ENCODE assay signal across 15 cellular contexts in the genomic region with DNA sequence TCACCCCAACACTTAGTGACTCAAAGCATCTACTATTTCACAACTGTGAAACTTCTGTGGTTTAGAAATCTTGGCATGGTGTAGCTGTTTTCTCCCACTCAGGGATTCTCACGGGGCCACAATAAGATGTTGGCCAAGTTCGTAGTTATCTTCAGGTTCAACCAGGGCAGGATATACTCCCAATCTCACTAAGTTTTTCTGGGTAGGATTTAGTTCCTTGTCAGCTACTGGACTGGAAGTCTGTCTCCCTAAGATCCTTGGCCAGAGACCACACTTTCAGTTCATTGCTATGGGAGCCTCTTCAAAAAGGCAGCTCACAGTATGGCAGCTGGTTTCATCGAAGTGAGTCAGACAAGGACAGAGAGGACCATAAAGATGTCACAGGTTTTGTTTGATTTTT.
DNase-seq lines count a peak whose midpoint lies in the region; ATAC-seq and TF ChIP-seq lines count a peak whose summit lies in the region.
"Had no signal": no experiment of that assay in that cellular context is flagged by ENCODE, and none has a peak within 500 bp of the region (broad histone marks: within the 10 kb centered on the region; RNA-seq: fewer than 3 reads in every experiment).

No MANE protein-coding gene starts in this region.

- no peaks in the 10 kb centered on the region for H3K79me2 ChIP-seq in SK-N-SH (ENCODE audit: insufficient read depth)

- H4K20me1 ChIP-seq in SK-N-SH (ENCODE audit: insufficient read depth) = no peaks in the 10 kb centered on the region

- peak; percentile 66 for ATAC-seq in gastroesophageal sphincter
- no peak for ATAC-seq in GM18511 (IDR thresholded peaks at IDR 0.05; ENCODE audit: unreplicated experiment)
- no peak for ATAC-seq in HG03565 (IDR thresholded peaks at IDR 0.05; ENCODE audit: unreplicated experiment)
- ATAC-seq: HCT116 had no signal

- no peak overlapping the region for H3K4me2 ChIP-seq in SK-N-SH

- no peaks in the 10 kb centered on the region for H3F3A ChIP-seq in SK-N-SH (replicated peaks; ENCODE audit: insufficient read depth)

- TF ChIP-seq POLR2A in gastroesophageal sphincter (IDR thresholded peaks at IDR 0.05) = no peak

- no peak overlapping the region for H3K27ac ChIP-seq in gastroesophageal sphincter
- H3K27ac ChIP-seq in SK-N-SH (ENCODE audit: low read depth in 2 of 2, low read length in 1 of 2) = no peak overlapping the region
- H3K27ac ChIP-seq: neutrophil, spleen had no signal

- CTCF ChIA-PET in SK-N-SH (lab: Yijun Ruan, JAX) = interaction anchor here (1.4 kb wide), 1 partner anchor 91 kb away, joined by 3 read pairs; no protein-coding TSS in a partner anchor

- POLR2A ChIA-PET in SK-N-SH (lab: Yijun Ruan, JAX) = no interaction called here

- no peak overlapping the region for H2AFZ ChIP-seq in SK-N-SH (ENCODE audit: low read depth)

- no peak overlapping the region for H3K4me3 ChIP-seq in gastroesophageal sphincter
- H3K4me3 ChIP-seq in SK-N-SH (ENCODE audit: low read depth in 2 of 2, low read length in 1 of 2) = no peak overlapping the region
- H3K4me3 ChIP-seq: spleen had no signal

- TF ChIP-seq RAD21 in SK-N-SH (IDR thresholded peaks at IDR 0.05; ENCODE audit: low read length) = no peak

- H3K9ac ChIP-seq in SK-N-SH = no peak overlapping the region

- TF ChIP-seq EP300 in gastroesophageal sphincter (IDR thresholded peaks at IDR 0.05) (no peak), SK-N-SH (IDR thresholded peaks at IDR 0.05; ENCODE audit: borderline replicate concordance in 1 of 2, low read depth in 1 of 2, low read length in 1 of 2) (no peak)

- no peaks in the 10 kb centered on the region for H3K4me1 ChIP-seq in gastroesophageal sphincter
- H3K4me1 ChIP-seq in SK-N-SH (ENCODE audit: control insufficient read depth in 1 of 2, insufficient read depth in 2 of 2, low read depth in 1 of 2, low read length in 1 of 2) = peaks cover 0 to 13% of the 10 kb centered on the region in 2 experiments; a peak in 2 of 4 replicates
- H3K4me1 ChIP-seq: spleen had no signal

- no peak for TF ChIP-seq CTCF in gastroesophageal sphincter (IDR thresholded peaks at IDR 0.05)
- no peak for TF ChIP-seq CTCF in SK-N-SH (IDR thresholded peaks at IDR 0.05)

- H3K27me3 ChIP-seq in gastroesophageal sphincter (no peaks in the 10 kb centered on the region), SK-N-SH (ENCODE audit: insufficient read depth) (no peaks in the 10 kb centered on the region)
- H3K27me3 ChIP-seq: neutrophil, spleen had no signal

- no peaks in the 10 kb centered on the region for H3K9me2 ChIP-seq in SK-N-SH

- H3K36me3 ChIP-seq in gastroesophageal sphincter = no peaks in the 10 kb centered on the region
- H3K36me3 ChIP-seq in SK-N-SH (replicated peaks in 1 of 2; ENCODE audit: control insufficient read depth in 1 of 2, insufficient read depth in 2 of 2, low read length in 1 of 2) = no peaks in the 10 kb centered on the region
- H3K36me3 ChIP-seq: neutrophil, spleen had no signal

- 44 to 75% methylated on average over 2 of the region's 3 CpGs for WGBS in gastroesophageal sphincter (ENCODE audit: low coverage in 1 of 2), 2 donors
- WGBS in SK-N-SH (ENCODE audit: low lambda C conversion rate) = 69% methylated on average over 3 of the region's 3 CpGs

- H3K9me3 ChIP-seq in gastroesophageal sphincter (no peaks in the 10 kb centered on the region), SK-N-SH (no peaks in the 10 kb centered on the region)
- H3K9me3 ChIP-seq: neutrophil, spleen had no signal

- DNase-seq in LHCN-M2 (ENCODE audit: low read depth) (peak; percentile 64), astrocyte of the hippocampus (ENCODE audit: low read depth, low spot score) (peak; percentile 46), renal cortical epithelial cell (ENCODE audit: low read depth) (peak; percentile 97), NCI-H2171 treated with DMSO at 0.1 percent for 48 hours (lab: John Stamatoyannopoulos, UW) (no peak), SK-N-SH (no peak)
- DNase-seq: anterior cingulate cortex; effector CD4-positive, alpha-beta T cell; foreskin melanocyte; NCI-H774; spleen had no signal

TF ChIP-seq in SK-N-SH, 30 proteins besides CTCF, POLR2A, EP300 and RAD21:
- no peak for TF ChIP-seq FOSL2 (IDR thresholded peaks at IDR 0.05; ENCODE audit: borderline replicate concordance, low read depth)
- TF ChIP-seq POLR2AphosphoS5 (IDR thresholded peaks at IDR 0.05; ENCODE audit: low read depth, low read length) = no peak
- TF ChIP-seq NRF1 (IDR thresholded peaks at IDR 0.05; ENCODE audit: low read depth, low read length) = no peak
- TF ChIP-seq JUND (IDR thresholded peaks at IDR 0.05) = no peak
- no peak for TF ChIP-seq FOXM1 (IDR thresholded peaks at IDR 0.05; ENCODE audit: low read depth)
- no peak for TF ChIP-seq YY1 (IDR thresholded peaks at IDR 0.05; ENCODE audit: low read depth)
- no peak for TF ChIP-seq USF1 (IDR thresholded peaks at IDR 0.05; ENCODE audit: borderline replicate concordance, low read depth)
- TF ChIP-seq EZH2phosphoT487 (IDR thresholded peaks at IDR 0.05; ENCODE audit: borderline replicate concordance, low read depth) = no peak
- TF ChIP-seq, protein P1, sequence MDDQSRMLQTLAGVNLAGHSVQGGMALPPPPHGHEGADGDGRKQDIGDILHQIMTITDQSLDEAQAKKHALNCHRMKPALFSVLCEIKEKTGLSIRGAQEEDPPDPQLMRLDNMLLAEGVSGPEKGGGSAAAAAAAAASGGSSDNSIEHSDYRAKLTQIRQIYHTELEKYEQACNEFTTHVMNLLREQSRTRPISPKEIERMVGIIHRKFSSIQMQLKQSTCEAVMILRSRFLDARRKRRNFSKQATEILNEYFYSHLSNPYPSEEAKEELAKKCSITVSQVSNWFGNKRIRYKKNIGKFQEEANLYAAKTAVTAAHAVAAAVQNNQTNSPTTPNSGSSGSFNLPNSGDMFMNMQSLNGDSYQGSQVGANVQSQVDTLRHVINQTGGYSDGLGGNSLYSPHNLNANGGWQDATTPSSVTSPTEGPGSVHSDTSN (IDR thresholded peaks at IDR 0.05) = no peak
- TF ChIP-seq TAF1 (IDR thresholded peaks at IDR 0.05; ENCODE audit: borderline replicate concordance, low read depth, low read length) = no peak
- no peak for TF ChIP-seq RFX5 (IDR thresholded peaks at IDR 0.05; ENCODE audit: low read length)
- TF ChIP-seq GATA2 (CRISPR knock-in tag; IDR thresholded peaks at IDR 0.05) = no peak
TF ChIP-seq in SK-N-SH: peak in this region for 0.

Comparison
In these comparisons a context has a peak if more than half of its experiments do, and no peak if none do; other contexts are left out.
1. DNase-seq: peak in LHCN-M2 (single experiment), astrocyte of the hippocampus (single experiment) and renal cortical epithelial cell (single experiment); none in NCI-H2171 treated with DMSO at 0.1 percent for 48 hours (single experiment) and SK-N-SH (single experiment).